ENCODE assay signal across 1 cellular context in the genomic region with DNA sequence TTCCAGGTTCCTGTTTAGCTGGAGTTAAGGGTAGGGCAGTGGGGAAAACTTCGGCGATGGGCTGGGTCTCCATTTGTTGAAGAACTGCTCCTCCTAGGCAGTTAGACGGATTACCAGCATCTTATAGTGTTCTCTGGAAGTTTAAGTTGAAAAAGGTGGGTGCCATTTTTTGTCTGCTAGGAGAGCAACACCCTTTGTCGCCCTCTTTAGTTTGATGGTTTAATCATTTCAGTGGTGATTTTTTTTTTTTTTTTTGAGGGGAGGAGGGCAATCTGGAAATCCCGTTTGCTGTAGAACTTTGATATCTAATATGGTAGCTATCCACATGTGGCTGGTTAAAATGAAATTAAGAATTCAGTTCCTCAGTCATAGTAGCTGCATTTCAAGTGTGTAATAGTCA.
TF ChIP-seq lines count a peak whose summit lies in the region.

No MANE protein-coding gene starts in this region.

TF ChIP-seq in K562, 482 proteins besides CTCF, POLR2A, EP300 and RAD21:
- TF ChIP-seq ZNF384 (IDR thresholded peaks at IDR 0.05; ENCODE audit: low read depth, low read length) = peak; percentile 79
- TF ChIP-seq OTX1 (CRISPR knock-in tag; IDR thresholded peaks at IDR 0.05) = no peak
